In the genomic region with DNA sequence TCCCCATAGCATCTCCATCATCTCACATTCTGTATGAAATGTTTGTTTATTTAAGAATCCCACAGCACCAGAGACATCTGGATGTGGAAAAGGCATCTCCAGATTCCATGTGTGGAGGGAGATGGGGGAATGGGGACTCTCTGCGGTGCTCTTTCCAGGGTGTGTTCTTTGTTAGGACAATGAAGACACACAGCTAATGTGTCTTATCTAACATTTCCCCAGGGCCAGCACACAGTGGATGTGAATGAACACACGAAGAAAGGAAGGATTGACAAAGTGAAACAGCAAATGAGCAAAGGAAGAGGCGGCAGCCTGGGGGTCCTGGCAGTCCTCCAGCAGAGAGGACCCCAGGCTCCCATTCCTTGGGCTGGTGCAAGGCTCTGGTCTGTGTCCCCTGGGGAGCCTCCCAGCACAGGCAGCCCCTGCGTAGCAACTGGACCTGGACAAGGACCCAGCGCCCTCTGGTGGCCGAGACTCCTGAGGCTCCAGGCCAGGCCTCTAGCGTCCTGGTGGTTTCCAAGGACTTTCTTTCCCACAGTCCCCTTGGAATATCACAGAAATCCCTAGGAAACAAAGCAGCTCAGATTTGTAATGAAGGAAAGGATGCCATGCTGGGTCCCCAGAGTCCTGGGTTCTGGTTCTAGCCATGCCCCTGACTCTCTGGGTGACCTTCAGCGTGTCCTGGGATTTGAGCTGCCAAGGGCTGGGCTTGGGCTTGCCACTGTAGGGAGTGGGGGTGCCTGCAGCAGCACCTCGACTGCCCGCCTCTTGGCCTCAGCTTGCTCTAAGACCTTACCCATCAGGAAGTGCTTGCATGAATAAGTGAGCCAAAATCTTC, we compare ENCODE assay signal across 1 cellular context.
A peak's percentile ranks its signal among the peaks of the same experiment; 100 is the strongest.
TF ChIP-seq lines count a peak whose summit lies in the region.

No MANE protein-coding gene starts in this region.

TF ChIP-seq in H1, 55 proteins besides CTCF, POLR2A, EP300 and RAD21:
- TF ChIP-seq HDAC6 (IDR thresholded peaks at IDR 0.05; ENCODE audit: low read depth, low read length), result no peak
- TF ChIP-seq ASH2L (IDR thresholded peaks at IDR 0.05; ENCODE audit: low read length), result peak; percentile 36
- TF ChIP-seq CREB1 (IDR thresholded peaks at IDR 0.05), result peak; percentile 61
- no peak for TF ChIP-seq RXRA (IDR thresholded peaks at IDR 0.05; ENCODE audit: insufficient read depth, low read depth, low read length)
- 0 out of 2 replicates have a peak, but pooled peaks have one; percentile 29 for TF ChIP-seq CHD2 (IDR thresholded peaks at IDR 0.05; ENCODE audit: low read length)
- 0 out of 2 replicates have a peak, but pooled peaks have one; percentile 33 for TF ChIP-seq RFX5 (IDR thresholded peaks at IDR 0.05; ENCODE audit: borderline replicate concordance, low read depth, low read length)
- no peak for TF ChIP-seq SP2 (IDR thresholded peaks at IDR 0.05; ENCODE audit: low read length)
- no peak for TF ChIP-seq RNF2 (IDR thresholded peaks at IDR 0.05; ENCODE audit: borderline replicate concordance, low read depth, low read length, missing control alignments, poor library complexity, severe bottlenecking)
- TF ChIP-seq CBX5 (IDR thresholded peaks at IDR 0.05; ENCODE audit: low read depth, low read length), result no peak
- TF ChIP-seq, protein P1, sequence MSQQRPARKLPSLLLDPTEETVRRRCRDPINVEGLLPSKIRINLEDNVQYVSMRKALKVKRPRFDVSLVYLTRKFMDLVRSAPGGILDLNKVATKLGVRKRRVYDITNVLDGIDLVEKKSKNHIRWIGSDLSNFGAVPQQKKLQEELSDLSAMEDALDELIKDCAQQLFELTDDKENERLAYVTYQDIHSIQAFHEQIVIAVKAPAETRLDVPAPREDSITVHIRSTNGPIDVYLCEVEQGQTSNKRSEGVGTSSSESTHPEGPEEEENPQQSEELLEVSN (IDR thresholded peaks at IDR 0.05), result no peak
- peak in 1 of 2 experiments; percentile 75; a peak in 2 of 4 replicates for TF ChIP-seq SIN3A (conservative IDR thresholded peaks at IDR 0.05 in 1 of 2, IDR thresholded peaks at IDR 0.05 in 1 of 2; ENCODE audit: low read depth in 1 of 2, low read length in 2 of 2)
- no peak for TF ChIP-seq SUZ12 (IDR thresholded peaks at IDR 0.05; ENCODE audit: low read length)
- TF ChIP-seq GABPA (IDR thresholded peaks at IDR 0.05; ENCODE audit: borderline replicate concordance, insufficient read depth, low read length), result peak; percentile 71; the same call in 1 of the 2 replicates
